ENCODE assay signal across 10 cellular contexts in genomic region chr11:27507561-27508322, GRCh38. TPM values are rescaled to one million over a fixed set of nuclear protein-coding genes. Genes with fewer than 3 reads are reported as not detected.
DNase-seq lines count a peak whose midpoint lies in the region; ATAC-seq, FAIRE-seq and TF ChIP-seq lines count a peak whose summit lies in the region.
"Had no signal": no experiment of that assay in that cellular context is flagged by ENCODE, and none has a peak within 500 bp of the region (broad histone marks: within the 10 kb centered on the region; RNA-seq: fewer than 3 reads in every experiment).

No MANE protein-coding gene starts in this region.

- H3K36me3 ChIP-seq in iPS-20b (ENCODE audit: insufficient read depth, low read depth, low read length), result peaks cover 7% of the 10 kb centered on the region
- H3K36me3 ChIP-seq in thoracic aorta, result no peaks in the 10 kb centered on the region

- TF ChIP-seq CTCF in thoracic aorta (IDR thresholded peaks at IDR 0.05), result no peak

- no peak for ATAC-seq in activated CD8-positive, alpha-beta T cell treated with anti-CD3 and anti-CD28 coated beads, Interleukin-2, amount 10 ng/mL, durations not matched to agents 7 days and 5 days
- no peak for ATAC-seq in thoracic aorta (ENCODE audit: insufficient number of reproducible peaks, low FRiP score, low read depth)

- H3K36me3 Mint-ChIP-seq in activated naive CD4-positive, alpha-beta T cell treated with anti-CD3 and anti-CD28 coated beads, Interleukin-2, amount 50 U/mL, for 24 hours, result peaks cover 8% of the 10 kb centered on the region
- H3K36me3 Mint-ChIP-seq in activated CD8-positive, alpha-beta T cell treated with anti-CD3 and anti-CD28 coated beads, Interleukin-2, amount 10 ng/mL, durations not matched to agents 7 days and 5 days (ENCODE audit: low read depth), result peaks cover 8% of the 10 kb centered on the region

- H3K9me3 ChIP-seq in iPS-20b (ENCODE audit: insufficient read depth, low read depth, low read length), result no peaks in the 10 kb centered on the region
- H3K9me3 ChIP-seq in thoracic aorta, result no peaks in the 10 kb centered on the region

- no peaks in the 10 kb centered on the region for H3K27me3 ChIP-seq in iPS-20b (ENCODE audit: insufficient read depth, low read length)
- H3K27me3 ChIP-seq in thoracic aorta (replicated peaks; ENCODE audit: insufficient read depth), result no peaks in the 10 kb centered on the region

- H3K27me3 Mint-ChIP-seq in activated naive CD4-positive, alpha-beta T cell treated with anti-CD3 and anti-CD28 coated beads, Interleukin-2, amount 50 U/mL, for 24 hours, result no peaks in the 10 kb centered on the region
- no peaks in the 10 kb centered on the region for H3K27me3 Mint-ChIP-seq in activated CD8-positive, alpha-beta T cell treated with anti-CD3 and anti-CD28 coated beads, Interleukin-2, amount 10 ng/mL, durations not matched to agents 7 days and 5 days (ENCODE audit: low read depth)

- H3K4me1 ChIP-seq in iPS-20b (ENCODE audit: insufficient read depth, low read length), result peaks cover 5% of the 10 kb centered on the region; the same call in 1 of the 2 replicates
- peaks cover 18 to 30% of the 10 kb centered on the region in 2 donors for H3K4me1 ChIP-seq in thoracic aorta (ENCODE audit: control insufficient read depth in 1 of 2, low read depth in 2 of 2)

- CTCF ChIA-PET in activated CD8-positive, alpha-beta T cell treated with anti-CD3 and anti-CD28 coated beads, Interleukin-2, amount 10 ng/mL, durations not matched to agents 7 days and 5 days (lab: Charles Lee), result interaction anchor here (1.6 to 6.5 kb wide), 2 partner anchors 10 to 22 kb away, joined by 5 to 30 read pairs; no protein-coding TSS in a partner anchor

- H3K27ac Mint-ChIP-seq in activated naive CD4-positive, alpha-beta T cell treated with anti-CD3 and anti-CD28 coated beads, Interleukin-2, amount 50 U/mL, for 24 hours, result peak overlapping the region; percentile 99
- peak overlapping the region; percentile 100 for H3K27ac Mint-ChIP-seq in activated CD8-positive, alpha-beta T cell treated with anti-CD3 and anti-CD28 coated beads, Interleukin-2, amount 10 ng/mL, durations not matched to agents 7 days and 5 days

- DNase-seq in activated naive CD4-positive, alpha-beta T cell treated with Interleukin-2 at 50 U/mL for 16 hours, result no peak
- DNase-seq in activated CD8-positive, alpha-beta T cell treated with anti-CD3 and anti-CD28 coated beads, Interleukin-2, amount 10 ng/mL, durations not matched to agents 7 days and 5 days, result no peak
- no peak for DNase-seq in thoracic aorta (ENCODE audit: low spot score)
- no peak for DNase-seq in globus pallidus (ENCODE audit: low spot score)
- DNase-seq in frontal cortex (ENCODE audit: low spot score in 2 of 2), result no peak
- no peak for DNase-seq in caudate nucleus (lab: John Stamatoyannopoulos, UW)
- DNase-seq: DMS153; stimulated activated CD4-positive, alpha-beta T cell treated with anti-CD3 and anti-CD28 coated beads, Interleukin-4, amount 100 ng/mL, for 1 hour had no signal

- no peaks in the 10 kb centered on the region for H3K9me3 Mint-ChIP-seq in activated naive CD4-positive, alpha-beta T cell treated with anti-CD3 and anti-CD28 coated beads, Interleukin-2, amount 50 U/mL, for 24 hours
- no peaks in the 10 kb centered on the region for H3K9me3 Mint-ChIP-seq in activated CD8-positive, alpha-beta T cell treated with anti-CD3 and anti-CD28 coated beads, Interleukin-2, amount 10 ng/mL, durations not matched to agents 7 days and 5 days (ENCODE audit: insufficient read depth)

- peak overlapping the region; percentile 94 for H3K27ac ChIP-seq in iPS-20b (ENCODE audit: low read length)
- H3K27ac ChIP-seq in thoracic aorta, result peak overlapping the region in 1 of 2 donors; percentile 92
- H3K27ac ChIP-seq in caudate nucleus (ENCODE audit: low read depth, low read length), result no peak overlapping the region

- peaks cover 43% of the 10 kb centered on the region for H3K4me1 Mint-ChIP-seq in activated naive CD4-positive, alpha-beta T cell treated with anti-CD3 and anti-CD28 coated beads, Interleukin-2, amount 50 U/mL, for 24 hours
- H3K4me1 Mint-ChIP-seq in activated CD8-positive, alpha-beta T cell treated with anti-CD3 and anti-CD28 coated beads, Interleukin-2, amount 10 ng/mL, durations not matched to agents 7 days and 5 days (ENCODE audit: low read depth), result peaks cover 34% of the 10 kb centered on the region

- H3K9ac ChIP-seq in iPS-20b (ENCODE audit: low read depth, low read length), result peak overlapping the region; percentile 95; the same call in 1 of the 2 replicates

- peak overlapping the region; percentile 91 for H3K4me3 ChIP-seq in iPS-20b (ENCODE audit: low read length)
- peak overlapping the region; percentile 87 for H3K4me3 ChIP-seq in thoracic aorta

- peak overlapping the region; percentile 99 for H3K4me3 Mint-ChIP-seq in activated naive CD4-positive, alpha-beta T cell treated with anti-CD3 and anti-CD28 coated beads, Interleukin-2, amount 50 U/mL, for 24 hours
- H3K4me3 Mint-ChIP-seq in activated CD8-positive, alpha-beta T cell treated with anti-CD3 and anti-CD28 coated beads, Interleukin-2, amount 10 ng/mL, durations not matched to agents 7 days and 5 days, result peak overlapping the region; percentile 100

- POLR2A ChIA-PET in activated CD8-positive, alpha-beta T cell treated with anti-CD3 and anti-CD28 coated beads, Interleukin-2, amount 10 ng/mL, durations not matched to agents 7 days and 5 days (lab: Charles Lee), result interaction anchor here (0.7 kb wide), 1 partner anchor 9 kb away, joined by 3 read pairs; no protein-coding TSS in a partner anchor

- FAIRE-seq in frontal cortex (lab: Jason Lieb, UNC), result no peak

RNA-seq across cellular contexts. Expression of gene LIN7C, which starts 1.2 kb away (rescaled TPM):
- 10 to 100 TPM; 18.9 to 19.0 TPM for total RNA-seq in activated CD8-positive, alpha-beta T cell treated with anti-CD3 and anti-CD28 coated beads, Interleukin-2, amount 10 ng/mL, durations not matched to agents 7 days and 5 days
- 10 to 100 TPM; 26.9 to 51.3 TPM for total RNA-seq in thoracic aorta
- 342 TPM for total RNA-seq in frontal cortex

RNA-seq across cellular contexts. Expression of gene LGR4, which starts 35.2 kb away (rescaled TPM):
- total RNA-seq in activated CD8-positive, alpha-beta T cell treated with anti-CD3 and anti-CD28 coated beads, Interleukin-2, amount 10 ng/mL, durations not matched to agents 7 days and 5 days, result under 1 TPM in 1 of 2 experiments, not detected in 1; 0.05 TPM
- 10 to 100 TPM; 26.4 to 48.6 TPM for total RNA-seq in thoracic aorta
- total RNA-seq in frontal cortex, result 17.1 TPM

Comparison
In these comparisons a context has a peak if more than half of its experiments do, and no peak if none do; other contexts are left out.
1. RNA of gene LGR4, which starts 35.2 kb away (total RNA-seq): 26.4 to 48.6 TPM in thoracic aorta and 17.1 TPM in frontal cortex (single experiment); 0.05 TPM in activated CD8-positive, alpha-beta T cell treated with anti-CD3 and anti-CD28 coated beads, Interleukin-2, amount 10 ng/mL, durations not matched to agents 7 days and 5 days; every median in the first group is over 10 times any median in the second.